26 cellular contexts compared by ENCODE assay signal in the genomic region with DNA sequence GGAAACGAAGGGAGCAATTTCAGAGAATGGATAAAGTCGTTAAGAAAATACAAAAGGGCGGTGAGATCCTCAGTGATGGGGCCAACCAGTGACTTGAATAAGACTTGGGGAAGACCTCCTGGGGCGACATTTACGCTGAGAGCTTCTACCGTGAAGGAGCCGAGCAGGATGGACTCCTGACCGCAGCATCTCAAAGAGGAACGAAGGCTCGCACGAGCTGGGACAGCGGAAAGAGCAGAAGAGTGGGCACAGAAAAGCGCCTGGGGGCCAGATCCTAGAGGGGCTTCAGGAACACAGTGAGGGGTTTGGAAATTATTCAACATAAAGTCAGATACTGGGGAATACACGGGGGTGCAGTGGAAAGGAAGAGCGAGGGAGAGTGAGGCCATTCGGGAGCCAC. TPM values are rescaled to one million over a fixed set of nuclear protein-coding genes. Genes with fewer than 3 reads are reported as not detected.
DNase-seq lines count a peak whose midpoint lies in the region; ATAC-seq, FAIRE-seq and TF ChIP-seq lines count a peak whose summit lies in the region.
"Had no signal": no experiment of that assay in that cellular context is flagged by ENCODE, and none has a peak within 500 bp of the region (broad histone marks: within the 10 kb centered on the region; RNA-seq: fewer than 3 reads in every experiment).

No MANE protein-coding gene starts in this region.

- peak overlapping the region; percentile 73 for H3K27ac Mint-ChIP-seq in WTC11
- H3K27ac Mint-ChIP-seq in neural progenitor cell = no peak overlapping the region

- H3K36me3 ChIP-seq in DND-41 (ENCODE audit: insufficient read depth, low read length) (peaks cover 60% of the 10 kb centered on the region), H7 (replicated peaks; ENCODE audit: control insufficient read depth, insufficient read depth, low read length) (peaks cover 17% of the 10 kb centered on the region), neural progenitor cell (peaks cover 3% of the 10 kb centered on the region)

- H4K20me1 ChIP-seq in DND-41 (ENCODE audit: insufficient read depth, low read length) = no peaks in the 10 kb centered on the region
- no peaks in the 10 kb centered on the region for H4K20me1 ChIP-seq in neural progenitor cell (ENCODE audit: low read depth)

- H3K9me3 ChIP-seq in DND-41 (ENCODE audit: insufficient read depth, low read length, severe bottlenecking) (peaks cover 13% of the 10 kb centered on the region), neural progenitor cell (ENCODE audit: low read depth) (no peaks in the 10 kb centered on the region)
- H3K9me3 ChIP-seq: Caco-2 had no signal

- H3K4me3 Mint-ChIP-seq in WTC11 = peak overlapping the region; percentile 12; the same call in 1 of the 2 replicates
- no peak overlapping the region for H3K4me3 Mint-ChIP-seq in neural progenitor cell
- H3K4me3 Mint-ChIP-seq: CD4-positive, alpha-beta memory T cell had no signal

- no peak for FAIRE-seq in D721Med (lab: Jason Lieb, UNC)
- FAIRE-seq: A549, GM12892, H54, K562 had no signal

- no peak overlapping the region for H3K4me3 ChIP-seq in DND-41 (ENCODE audit: low read depth in 1 of 2, low read length in 2 of 2)
- no peak overlapping the region for H3K4me3 ChIP-seq in H7 (ENCODE audit: insufficient read depth, low read depth, low read length)
- no peak overlapping the region for H3K4me3 ChIP-seq in neural progenitor cell
- H3K4me3 ChIP-seq: A549, K562 had no signal

- H3K9ac ChIP-seq in DND-41 (ENCODE audit: low read depth, low read length) (no peak overlapping the region), neural progenitor cell (no peak overlapping the region)

- H3K36me3 Mint-ChIP-seq in WTC11 = peaks cover 43% of the 10 kb centered on the region
- H3K36me3 Mint-ChIP-seq in neural progenitor cell = peaks cover 60% of the 10 kb centered on the region

- H3K27me3 Mint-ChIP-seq in WTC11 (ENCODE audit: low read depth) (no peaks in the 10 kb centered on the region), neural progenitor cell (ENCODE audit: insufficient read depth, low read depth) (peaks cover 2% of the 10 kb centered on the region)
- H3K27me3 Mint-ChIP-seq: CD4-positive, alpha-beta memory T cell had no signal

- H3K9me3 Mint-ChIP-seq in WTC11 (peaks cover 6% of the 10 kb centered on the region), neural progenitor cell (peaks cover 34% of the 10 kb centered on the region)

- CTCF ChIA-PET in WTC11 (lab: Charles Lee) = interaction anchor here (0.6 to 1.7 kb wide), 3 partner anchors 14 to 154 kb away, joined by 3 to 9 read pairs (median 4); no protein-coding TSS in a partner anchor

- H3K27me3 ChIP-seq in DND-41 (ENCODE audit: insufficient read depth, low read length, poor library complexity) (no peaks in the 10 kb centered on the region), H7 (ENCODE audit: control insufficient read depth, insufficient read depth, low read length) (no peaks in the 10 kb centered on the region), neural progenitor cell (no peaks in the 10 kb centered on the region)

- H2AFZ ChIP-seq in DND-41 (ENCODE audit: low read depth, low read length) (no peak overlapping the region), neural progenitor cell (replicated peaks) (no peak overlapping the region)

- H3K27ac ChIP-seq in DND-41 (ENCODE audit: low read length) (0 out of 2 replicates have a peak overlapping the region, but pooled peaks have one; percentile 31), neural progenitor cell (peak overlapping the region; percentile 49)
- H3K27ac ChIP-seq: A549 had no signal

- no peak for DNase-seq in DND-41
- DNase-seq in H7 = peak; percentile 50
- DNase-seq in WTC11 (ENCODE audit: low spot score) = no peak
- DNase-seq in neural progenitor cell (ENCODE audit: low spot score) = no peak
- no peak for DNase-seq in D721Med (ENCODE audit: insufficient read length, low spot score)
- DNase-seq in DMS 273 (lab: John Stamatoyannopoulos, UW; ENCODE audit: unreplicated experiment) = no peak
- DNase-seq in NCI-H1694 treated with DMSO at 0.1 percent for 48 hours (lab: John Stamatoyannopoulos, UW) = no peak
- DNase-seq: C1 segment of cervical spinal cord; Caco-2; CD4-positive, alpha-beta memory T cell; DMS79 treated with DMSO at 0.1 percent for 48 hours; Kasumi-1; NCI-H1092 treated with DMSO at 0.1 percent for 48 hours; NCI-H1436; NCI-H187 treated with DMSO at 0.1 percent for 48 hours; NCI-H2107; NCI-H524; NCI-H774; SHP77 had no signal

- H3K79me2 ChIP-seq in DND-41 (ENCODE audit: insufficient read depth, low read length) = peaks cover 20% of the 10 kb centered on the region
- H3K79me2 ChIP-seq in neural progenitor cell (ENCODE audit: low read depth) = peaks cover 8% of the 10 kb centered on the region

- H3K4me2 ChIP-seq in DND-41 (ENCODE audit: insufficient read depth, low read length) (no peak overlapping the region), neural progenitor cell (peak overlapping the region; percentile 20)
- H3K4me2 ChIP-seq: A549 had no signal

- POLR2A ChIA-PET in WTC11 (lab: Charles Lee) = no interaction called here

- TF ChIP-seq CTCF in DND-41 (IDR thresholded peaks at IDR 0.05; ENCODE audit: borderline replicate concordance, extremely low read depth, low read length, poor library complexity, severe bottlenecking) (no peak), WTC11 (IDR thresholded peaks at IDR 0.05) (no peak), neural progenitor cell (IDR thresholded peaks at IDR 0.05) (no peak), D721Med (IDR thresholded peaks at IDR 0.05; ENCODE audit: insufficient read depth, missing control alignments) (no peak)

- ATAC-seq in DND-41 (ENCODE audit: insufficient read depth, low read depth) (no peak), WTC11 (peak; percentile 7; the same call in 1 of the 2 replicates)

- H3K4me1 ChIP-seq in DND-41 (ENCODE audit: insufficient read depth, low read length) (no peaks in the 10 kb centered on the region), neural progenitor cell (peaks cover 7% of the 10 kb centered on the region)
- H3K4me1 ChIP-seq: A549, Caco-2 had no signal

- H3K4me1 Mint-ChIP-seq in WTC11 = peaks cover 40% of the 10 kb centered on the region
- H3K4me1 Mint-ChIP-seq in neural progenitor cell = no peaks in the 10 kb centered on the region

- peaks cover 12% of the 10 kb centered on the region for H3F3A ChIP-seq in neural progenitor cell (ENCODE audit: low read depth)

TF ChIP-seq in WTC11, 78 proteins besides CTCF, POLR2A, EP300 and RAD21:
- TF ChIP-seq HMGXB4 (CRISPR knock-in tag; IDR thresholded peaks at IDR 0.05) (no peak), NR3C1 (CRISPR knock-in tag; conservative IDR thresholded peaks at IDR 0.05; ENCODE audit: low read depth) (no peak), NR1H2 (CRISPR knock-in tag; IDR thresholded peaks at IDR 0.05) (no peak), SOX15 (CRISPR knock-in tag; IDR thresholded peaks at IDR 0.05) (no peak), ZNF317 (CRISPR knock-in tag; IDR thresholded peaks at IDR 0.05; ENCODE audit: borderline replicate concordance, low read depth) (no peak), IRF1 (CRISPR knock-in tag; IDR thresholded peaks at IDR 0.05) (no peak)
TF ChIP-seq in WTC11: peak in this region for 0.

RNA-seq across cellular contexts. Expression of gene ZNF750, which starts 17.5 kb away (rescaled TPM):
- total RNA-seq in H7 (2014; rRNA removed; shearing (Covaris generic)) = not detected in 2 replicates
- total RNA-seq in WTC11 (2021) (0.04 to 0.07 TPM in 2 of 3 replicates, not detected in the other), neural progenitor cell (ENCODE audit: low replicate concordance) (not detected in 2 replicates)
- total RNA-seq: CD4-positive, alpha-beta memory T cell; HepG2; K562; M059J; SK-MEL-5 had no signal
